Comparison of ENCODE assay signal across 1 cellular context in genomic region chr5:164204338-164204946, GRCh38.
TF ChIP-seq lines count a peak whose summit lies in the region.

No MANE protein-coding gene starts in this region.

TF ChIP-seq in WTC11, 78 proteins besides CTCF, POLR2A, EP300 and RAD21 (continued from another document):
- TF ChIP-seq STAT6 (CRISPR knock-in tag; conservative IDR thresholded peaks at IDR 0.05; ENCODE audit: low read depth) (no peak), FOXP4 (CRISPR knock-in tag; IDR thresholded peaks at IDR 0.05) (no peak), GRHL2 (CRISPR knock-in tag; IDR thresholded peaks at IDR 0.05; ENCODE audit: insufficient replicate concordance, severe bottlenecking) (no peak), ZNF532 (CRISPR knock-in tag; IDR thresholded peaks at IDR 0.05; ENCODE audit: borderline replicate concordance) (no peak), MXD4 (CRISPR knock-in tag; IDR thresholded peaks at IDR 0.05; ENCODE audit: borderline replicate concordance) (no peak), SOX15 (CRISPR knock-in tag; IDR thresholded peaks at IDR 0.05) (no peak), TP53 (CRISPR knock-in tag; IDR thresholded peaks at IDR 0.05) (no peak), ZNF232 (CRISPR knock-in tag; IDR thresholded peaks at IDR 0.05) (no peak), PRRX2 (CRISPR knock-in tag; IDR thresholded peaks at IDR 0.05) (no peak), FOXP1 (CRISPR knock-in tag; IDR thresholded peaks at IDR 0.05; ENCODE audit: borderline replicate concordance) (no peak), OVOL2 (CRISPR knock-in tag; IDR thresholded peaks at IDR 0.05; ENCODE audit: borderline replicate concordance) (no peak), EMX1 (CRISPR knock-in tag; IDR thresholded peaks at IDR 0.05) (no peak), ATF1 (CRISPR knock-in tag; IDR thresholded peaks at IDR 0.05) (no peak), TCF7 (CRISPR knock-in tag; IDR thresholded peaks at IDR 0.05; ENCODE audit: low read depth) (no peak)
- TF ChIP-seq, protein P1, sequence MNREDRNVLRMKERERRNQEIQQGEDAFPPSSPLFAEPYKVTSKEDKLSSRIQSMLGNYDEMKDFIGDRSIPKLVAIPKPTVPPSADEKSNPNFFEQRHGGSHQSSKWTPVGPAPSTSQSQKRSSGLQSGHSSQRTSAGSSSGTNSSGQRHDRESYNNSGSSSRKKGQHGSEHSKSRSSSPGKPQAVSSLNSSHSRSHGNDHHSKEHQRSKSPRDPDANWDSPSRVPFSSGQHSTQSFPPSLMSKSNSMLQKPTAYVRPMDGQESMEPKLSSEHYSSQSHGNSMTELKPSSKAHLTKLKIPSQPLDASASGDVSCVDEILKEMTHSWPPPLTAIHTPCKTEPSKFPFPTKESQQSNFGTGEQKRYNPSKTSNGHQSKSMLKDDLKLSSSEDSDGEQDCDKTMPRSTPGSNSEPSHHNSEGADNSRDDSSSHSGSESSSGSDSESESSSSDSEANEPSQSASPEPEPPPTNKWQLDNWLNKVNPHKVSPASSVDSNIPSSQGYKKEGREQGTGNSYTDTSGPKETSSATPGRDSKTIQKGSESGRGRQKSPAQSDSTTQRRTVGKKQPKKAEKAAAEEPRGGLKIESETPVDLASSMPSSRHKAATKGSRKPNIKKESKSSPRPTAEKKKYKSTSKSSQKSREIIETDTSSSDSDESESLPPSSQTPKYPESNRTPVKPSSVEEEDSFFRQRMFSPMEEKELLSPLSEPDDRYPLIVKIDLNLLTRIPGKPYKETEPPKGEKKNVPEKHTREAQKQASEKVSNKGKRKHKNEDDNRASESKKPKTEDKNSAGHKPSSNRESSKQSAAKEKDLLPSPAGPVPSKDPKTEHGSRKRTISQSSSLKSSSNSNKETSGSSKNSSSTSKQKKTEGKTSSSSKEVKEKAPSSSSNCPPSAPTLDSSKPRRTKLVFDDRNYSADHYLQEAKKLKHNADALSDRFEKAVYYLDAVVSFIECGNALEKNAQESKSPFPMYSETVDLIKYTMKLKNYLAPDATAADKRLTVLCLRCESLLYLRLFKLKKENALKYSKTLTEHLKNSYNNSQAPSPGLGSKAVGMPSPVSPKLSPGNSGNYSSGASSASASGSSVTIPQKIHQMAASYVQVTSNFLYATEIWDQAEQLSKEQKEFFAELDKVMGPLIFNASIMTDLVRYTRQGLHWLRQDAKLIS (CRISPR knock-in tag; IDR thresholded peaks at IDR 0.05; ENCODE audit: borderline replicate concordance) = no peak
- TF ChIP-seq, protein P2, sequence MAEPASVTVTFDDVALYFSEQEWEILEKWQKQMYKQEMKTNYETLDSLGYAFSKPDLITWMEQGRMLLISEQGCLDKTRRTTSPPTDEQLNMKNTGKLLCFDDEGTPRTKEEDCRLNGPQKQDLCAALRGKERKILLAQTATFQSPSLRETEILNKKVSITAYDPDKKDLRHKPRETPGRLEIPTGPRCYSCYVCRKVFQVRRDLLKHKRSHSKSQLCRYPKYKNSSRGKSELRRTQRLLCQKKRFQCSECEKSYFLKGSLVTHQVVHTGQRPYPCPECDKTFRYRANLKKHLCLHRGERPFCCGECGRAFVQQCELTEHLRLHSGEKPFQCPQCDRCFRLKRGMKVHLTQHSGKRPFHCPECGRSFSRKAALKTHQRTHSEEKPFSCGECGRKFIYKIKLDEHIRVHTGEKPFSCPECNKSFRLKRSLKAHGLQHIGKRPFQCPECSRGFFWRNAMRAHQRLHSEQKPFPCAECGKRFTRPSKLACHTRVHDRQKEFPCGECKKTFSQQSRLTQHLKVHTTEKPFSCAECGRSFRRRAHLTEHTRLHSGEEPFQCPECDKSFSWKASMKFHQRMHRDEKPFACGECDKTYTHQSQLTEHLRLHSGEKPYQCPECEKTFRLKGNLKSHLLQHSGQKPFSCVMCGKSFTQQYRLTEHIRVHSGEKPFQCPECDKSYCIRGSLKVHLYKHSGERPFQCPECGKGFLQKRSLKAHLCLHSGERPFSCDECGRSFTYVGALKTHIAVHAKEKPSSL (CRISPR knock-in tag; conservative IDR thresholded peaks at IDR 0.05) = no peak
TF ChIP-seq in WTC11: peak in this region for 0.
